In the genomic region with DNA sequence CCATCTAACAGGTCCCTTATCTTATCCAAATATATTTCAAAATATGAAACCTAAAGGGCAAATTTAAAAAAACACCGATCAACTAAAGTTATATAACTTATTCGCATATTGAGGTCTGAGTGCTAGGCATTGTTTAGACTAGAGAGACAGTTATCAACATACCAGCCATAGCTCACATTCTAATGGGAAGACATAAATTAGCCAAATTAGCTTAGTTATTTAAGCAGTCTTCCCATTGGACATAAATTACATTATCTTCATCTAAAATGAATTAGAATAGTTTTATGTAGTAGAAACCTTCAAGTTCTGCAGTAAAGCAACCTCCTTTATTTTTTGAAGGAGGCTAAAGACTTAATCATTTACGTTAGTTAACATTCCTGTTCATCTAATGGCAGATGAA, we compare ENCODE assay signal across 18 cellular contexts.
"Had no signal": no experiment of that assay in that cellular context is flagged by ENCODE, and none has a peak within 500 bp of the region (broad histone marks: within the 10 kb centered on the region; RNA-seq: fewer than 3 reads in every experiment).

No MANE protein-coding gene starts in this region.

- H3K27ac ChIP-seq: coronary artery, gastrocnemius medialis, prostate gland had no signal

- H3K9me3 ChIP-seq: gastrocnemius medialis, prostate gland had no signal

- H3K27me3 ChIP-seq: gastrocnemius medialis had no signal

- H3K4me3 ChIP-seq: coronary artery, gastrocnemius medialis, lung, prostate gland had no signal

- ATAC-seq: activated CD4-positive, CD25-positive, alpha-beta regulatory T cell treated with anti-CD3 and anti-CD28 coated beads, Interleukin-2, amount 50 U/mL, for 24 hours; gastrocnemius medialis; natural killer cell treated with Interleukin-12 subunit alpha and Interleukin-12 subunit beta and Interleukin-15 and Interleukin-18, amount 100 ng/mL, for 72 hours; sciatic nerve had no signal

- H3K4me1 ChIP-seq: prostate gland had no signal

- DNase-seq: activated CD4-positive, alpha-beta T cell treated with anti-CD3 and anti-CD28 coated beads, Interleukin-2, amount 50 U/mL, for 4 hours; activated gamma-delta T cell; activated naive CD8-positive, alpha-beta T cell treated with anti-CD3 and anti-CD28 coated beads for 36 hours; activated T-cell treated with anti-CD3 and anti-CD28 coated beads, Interleukin-2, amount 50 U/mL, for 48 hours; aorta; effector CD4-positive, alpha-beta T cell; gastrocnemius medialis; kidney glomerular epithelial cell; nucleus accumbens; stimulated activated CD4-positive, alpha-beta T cell treated with anti-CD3 and anti-CD28 coated beads, Interleukin-12 subunit alpha, Interleukin-12 subunit beta, amount 100 ng/mL, for 4 hours; stimulated activated naive CD4-positive, alpha-beta T cell treated with Interleukin-2 at 50 U/mL for 16 hours; trophoblast cell had no signal
